Comparison of ENCODE assay signal across 2 cellular contexts in genomic region chr2:86037795-86038192, GRCh38.
TF ChIP-seq lines count a peak whose summit lies in the region.

No MANE protein-coding gene starts in this region.

TF ChIP-seq in liver, 16 proteins besides CTCF, POLR2A, EP300 and RAD21 (continued from another document):
- TF ChIP-seq ATF3 (IDR thresholded peaks at IDR 0.05) = no peak
- TF ChIP-seq FOXA1 (IDR thresholded peaks at IDR 0.05) = no peak
- TF ChIP-seq YY1 (IDR thresholded peaks at IDR 0.05) = no peak
- no peak for TF ChIP-seq GABPA (IDR thresholded peaks at IDR 0.05 in 1 of 2, conservative IDR thresholded peaks at IDR 0.05 in 1 of 2)
- TF ChIP-seq MAX (IDR thresholded peaks at IDR 0.05) = no peak
- TF ChIP-seq FOXA2 (IDR thresholded peaks at IDR 0.05) = no peak

TF ChIP-seq in HepG2, 621 proteins besides CTCF, POLR2A, EP300 and RAD21 (continued from another document):
- TF ChIP-seq ZBTB40 (IDR thresholded peaks at IDR 0.05) = no peak
- no peak for TF ChIP-seq ZBTB40 (CRISPR knock-in tag; IDR thresholded peaks at IDR 0.05)
- no peak for TF ChIP-seq FOXA1 (IDR thresholded peaks at IDR 0.05)
- TF ChIP-seq FOXA1 (CRISPR knock-in tag; IDR thresholded peaks at IDR 0.05) = no peak
- no peak for TF ChIP-seq SKI (IDR thresholded peaks at IDR 0.05; ENCODE audit: partially characterized antibody)
- no peak for TF ChIP-seq HMGXB4 (CRISPR knock-in tag; IDR thresholded peaks at IDR 0.05; ENCODE audit: borderline replicate concordance in 1 of 2, low read depth in 1 of 2)
- TF ChIP-seq GATAD1 (CRISPR knock-in tag; IDR thresholded peaks at IDR 0.05) = no peak
- TF ChIP-seq ZNF142 (CRISPR knock-in tag; IDR thresholded peaks at IDR 0.05) = no peak
- no peak for TF ChIP-seq ATRX (CRISPR knock-in tag; IDR thresholded peaks at IDR 0.05; ENCODE audit: borderline replicate concordance)
- TF ChIP-seq ZNF724P (CRISPR knock-in tag; IDR thresholded peaks at IDR 0.05; ENCODE audit: borderline replicate concordance) = no peak
- no peak for TF ChIP-seq ZNF44 (CRISPR knock-in tag; IDR thresholded peaks at IDR 0.05)
- TF ChIP-seq CERS6 (CRISPR knock-in tag; IDR thresholded peaks at IDR 0.05) = no peak
